Comparison of ENCODE assay signal across 8 cellular contexts in genomic region chr16:71894921-71895678, GRCh38. TPM values are rescaled to one million over a fixed set of nuclear protein-coding genes. Genes with fewer than 3 reads are reported as not detected.
DNase-seq lines count a peak whose midpoint lies in the region; TF ChIP-seq lines count a peak whose summit lies in the region.

Gene IST1 (plus strand): TSS chr16:71895531. CDS start chr16:71915641, 20,110 bp downstream.

- H3K9me3 Mint-ChIP-seq in H9: peaks cover 0 to 2% of the 10 kb centered on the region in 2 experiments; a peak in 1 of 5 replicates

- H3K27ac ChIP-seq in H9 (ENCODE audit: insufficient read length, low read depth, low read length): peak within 1 kb of the TSS; percentile 59
- peak within 1 kb of the TSS; percentile 99 for H3K27ac ChIP-seq in subcutaneous abdominal adipose tissue (ENCODE audit: low read depth, low read length)

- H2BK20ac ChIP-seq in H9 (ENCODE audit: low read depth, low read length, poor library complexity, severe bottlenecking): no peak within 1 kb of the TSS

- H3K4me1 ChIP-seq in H9 (ENCODE audit: insufficient read depth, low read length): no peaks in the 10 kb centered on the region
- peaks cover 13% of the 10 kb centered on the region for H3K4me1 ChIP-seq in neuron (ENCODE audit: insufficient read depth, low read length)
- H3K4me1 ChIP-seq in subcutaneous abdominal adipose tissue (ENCODE audit: control insufficient read depth in 5 of 5, insufficient read depth in 5 of 5, low read length in 5 of 5): peaks cover 0 to 38% (median 33%) of the 10 kb centered on the region in 5 donors

- H4K8ac ChIP-seq in H9 (replicated peaks; ENCODE audit: insufficient read length, low read depth, low read length): no peak within 1 kb of the TSS

- TF ChIP-seq CTCF in H9 (conservative IDR thresholded peaks at IDR 0.05): no peak
- TF ChIP-seq CTCF in foreskin fibroblast (IDR thresholded peaks at IDR 0.05; ENCODE audit: low read depth, low read length): no peak

- in situ Hi-C loops in G401 (cut with HindIII; ENCODE audit: low sequenced_read_pairs): no loop called here

- H3K4ac ChIP-seq in H9 (ENCODE audit: low read depth, low read length): no peak within 1 kb of the TSS

- peak within 1 kb of the TSS; percentile 97 to 98 for H3K4me3 Mint-ChIP-seq in H9

- H2AFZ ChIP-seq in H9 (ENCODE audit: low read length): no peak within 1 kb of the TSS
- peak within 1 kb of the TSS; percentile 86 for H2AFZ ChIP-seq in neuron (ENCODE audit: low read depth, low read length)

- H4K91ac ChIP-seq in H9 (ENCODE audit: insufficient read length, low read depth, low read length): no peak within 1 kb of the TSS

- H2BK5ac ChIP-seq in H9 (ENCODE audit: insufficient read length, low read length): peak within 1 kb of the TSS; percentile 17

- DNase-seq in G401 (ENCODE audit: low spot score) (peak; percentile 97), H9 (peak; percentile 95), MG63 (peak; percentile 97), SIG-M5 treated with dmso at 0.1 percent for 504 hours (lab: John Stamatoyannopoulos, UW; ENCODE audit: unreplicated experiment) (peak; percentile 96), foreskin fibroblast (peak; percentile 100)
- peak; percentile 96 for DNase-seq in activated gamma-delta T cell treated with anti-CD3 and anti-CD28 coated beads, Interleukin-2, amount 50 U/mL, for 16 hours (ENCODE audit: low read depth)

- peak within 1 kb of the TSS; percentile 90 for H3K14ac ChIP-seq in H9 (ENCODE audit: insufficient read depth, low read length)

- peaks cover 30% of the 10 kb centered on the region; the same call in 1 of the 2 replicates for H3K79me2 ChIP-seq in H9 (ENCODE audit: insufficient read depth, low read length)

- peaks cover 8 to 16% of the 10 kb centered on the region in 2 experiments for H3K4me1 Mint-ChIP-seq in H9

- H4K5ac ChIP-seq in H9 (ENCODE audit: insufficient read length, low read depth, low read length): no peak within 1 kb of the TSS

- H3K27me3 ChIP-seq in H9 (ENCODE audit: insufficient read depth, low read length): no peaks in the 10 kb centered on the region
- H3K27me3 ChIP-seq in MG63: no peaks in the 10 kb centered on the region
- no peaks in the 10 kb centered on the region for H3K27me3 ChIP-seq in neuron (ENCODE audit: insufficient read depth, low read length)
- H3K27me3 ChIP-seq in subcutaneous abdominal adipose tissue (ENCODE audit: control insufficient read depth in 5 of 5, insufficient read depth in 4 of 5, low read length in 5 of 5): no peaks in the 10 kb centered on the region

- peak within 1 kb of the TSS; percentile 99 to 100 (median 99) for H3K27ac Mint-ChIP-seq in H9

- H3K23ac ChIP-seq in H9 (ENCODE audit: insufficient read length, low read depth, low read length): no peak within 1 kb of the TSS

- peaks cover 7% of the 10 kb centered on the region for H3K23me2 ChIP-seq in H9 (ENCODE audit: insufficient read length, low read depth, low read length, poor library complexity, severe bottlenecking)

- H3K27me3 Mint-ChIP-seq in H9 (ENCODE audit: low read depth): no peaks in the 10 kb centered on the region; the same call in 1 of the 2 replicates

- peaks cover 6 to 8% (median 8%) of the 10 kb centered on the region in 3 experiments; a peak in 6 of 7 replicates for H3K36me3 Mint-ChIP-seq in H9 (ENCODE audit: insufficient read depth in 1 of 3, low read depth in 3 of 3)

- no peak within 1 kb of the TSS for H2BK15ac ChIP-seq in H9 (ENCODE audit: low read depth, low read length)

- H3K36me3 ChIP-seq in MG63: peaks cover 7% of the 10 kb centered on the region
- peaks cover 13% of the 10 kb centered on the region for H3K36me3 ChIP-seq in neuron (ENCODE audit: insufficient read depth, low read length)
- H3K36me3 ChIP-seq in subcutaneous abdominal adipose tissue (ENCODE audit: control insufficient read depth in 5 of 5, insufficient read depth in 5 of 5, low read length in 5 of 5): no peaks in the 10 kb centered on the region

- no peaks in the 10 kb centered on the region for H4K20me1 ChIP-seq in H9 (ENCODE audit: control insufficient read depth, insufficient read depth, insufficient read length)

- H3T11ph ChIP-seq in H9 (ENCODE audit: low read length): no peak within 1 kb of the TSS

- H3K9ac ChIP-seq in H9 (ENCODE audit: extremely low read depth, insufficient read length, low read length) (peak within 1 kb of the TSS; percentile 95), subcutaneous abdominal adipose tissue (ENCODE audit: low read length in 5 of 5) (peak within 1 kb of the TSS; percentile 95 to 98 (median 98))

- no peak within 1 kb of the TSS for H2AK5ac ChIP-seq in H9 (ENCODE audit: insufficient read length, low read length)

- H2BK120ac ChIP-seq in H9 (ENCODE audit: low read depth, low read length, poor library complexity, severe bottlenecking): no peak within 1 kb of the TSS

- peak within 1 kb of the TSS; percentile 93 for H3K4me2 ChIP-seq in H9 (ENCODE audit: insufficient read depth, insufficient read length, low read length)

- no peak within 1 kb of the TSS for H2BK12ac ChIP-seq in H9 (ENCODE audit: insufficient read length, low read depth, low read length)

- no peak within 1 kb of the TSS for H3K56ac ChIP-seq in H9 (ENCODE audit: insufficient read length, low read depth, low read length)

- no CpG with 5 or more reads among the region's 67 CpGs for WGBS in H9 (ENCODE audit: extremely low coverage, insufficient read length, low lambda C conversion rate)

- no peaks in the 10 kb centered on the region for H3K9me3 ChIP-seq in H9 (ENCODE audit: control insufficient read depth, low read depth, low read length)
- no peaks in the 10 kb centered on the region for H3K9me3 ChIP-seq in MG63
- no peaks in the 10 kb centered on the region for H3K9me3 ChIP-seq in neuron (ENCODE audit: low read length)
- no peaks in the 10 kb centered on the region for H3K9me3 ChIP-seq in subcutaneous abdominal adipose tissue (ENCODE audit: control insufficient read depth in 5 of 5, low read length in 5 of 5)

- H3K18ac ChIP-seq in H9 (ENCODE audit: insufficient read length, low read depth, low read length): peak within 1 kb of the TSS; percentile 62

- no peaks in the 10 kb centered on the region for H3K79me1 ChIP-seq in H9 (ENCODE audit: insufficient read depth, low read depth, low read length, poor library complexity, severe bottlenecking)

- H3K4me3 ChIP-seq in MG63 (peak within 1 kb of the TSS; percentile 73), foreskin fibroblast (ENCODE audit: low read depth in 1 of 2, low read length in 2 of 2) (peak within 1 kb of the TSS; percentile 76 to 92), neuron (ENCODE audit: low read length) (peak within 1 kb of the TSS; percentile 69), subcutaneous abdominal adipose tissue (ENCODE audit: low read depth in 1 of 5, low read length in 5 of 5) (peak within 1 kb of the TSS; percentile 88 to 99 (median 97))

RNA-seq across cellular contexts. Expression of gene IST1, which starts in this region (rescaled TPM):
- 162 and 187 TPM in 2 replicates for total RNA-seq in G401 (2014; rRNA removed; shearing (Covaris generic))
- total RNA-seq in H9 (2021): 263 and 264 TPM in 2 replicates
- 93.5 and 95.1 TPM in 2 replicates for total RNA-seq in MG63 (2014; rRNA removed; shearing (Covaris generic); ENCODE audit: low replicate concordance)

Comparison
In these comparisons a context has a peak if more than half of its experiments do, and no peak if none do; other contexts are left out.
1. Peak in every context shown above with its lines: DNase-seq, H3K4me3 ChIP-seq and H3K27ac ChIP-seq.